10 cellular contexts compared by ENCODE assay signal in the genomic region with DNA sequence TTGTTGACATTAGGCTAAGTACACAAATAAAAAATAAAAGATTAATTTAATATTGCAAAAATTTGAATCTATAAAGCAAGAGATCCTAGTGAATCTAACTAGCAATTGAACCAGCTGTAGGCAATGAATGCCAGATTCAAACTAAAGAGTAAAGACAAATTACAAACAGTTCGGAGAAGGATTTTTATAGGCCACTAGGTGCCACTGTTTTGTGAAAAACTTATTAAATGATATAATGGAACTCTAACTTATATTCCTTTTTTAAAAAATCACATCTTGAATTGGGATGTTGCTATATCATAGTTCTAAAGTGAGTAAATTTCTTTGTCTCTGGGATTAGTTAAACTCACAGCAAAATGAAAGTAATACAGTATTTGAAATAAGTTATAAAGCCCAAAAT. TPM values are rescaled to one million over a fixed set of nuclear protein-coding genes. Genes with fewer than 3 reads are reported as not detected.
DNase-seq lines count a peak whose midpoint lies in the region; FAIRE-seq and TF ChIP-seq lines count a peak whose summit lies in the region.
"Had no signal": no experiment of that assay in that cellular context is flagged by ENCODE, and none has a peak within 500 bp of the region (broad histone marks: within the 10 kb centered on the region; RNA-seq: fewer than 3 reads in every experiment).

No MANE protein-coding gene starts in this region.

- 4% methylated on average over 1 of the region's 1 CpG for WGBS in liver

- POLR2A ChIA-PET in AG04450 (lab: Yijun Ruan, JAX): no interaction called here

- TF ChIP-seq CTCF in AG04450 (IDR thresholded peaks at IDR 0.05; ENCODE audit: low read depth, low read length) (peak; percentile 50), LNCAP (IDR thresholded peaks at IDR 0.05) (peak; percentile 56), liver (IDR thresholded peaks at IDR 0.05; ENCODE audit: low read depth, low read length, missing input control) (peak; percentile 56)

- H3K9me3 ChIP-seq in AG04450 (ENCODE audit: control insufficient read depth, insufficient read depth, low read length) (no peaks in the 10 kb centered on the region), liver (ENCODE audit: control insufficient read depth in 4 of 4, low read length in 3 of 4) (no peaks in the 10 kb centered on the region)

- CTCF ChIA-PET in AG04450 (lab: Charles Lee): interaction anchor here (0.6 to 3.8 kb wide), 8 partner anchors 9 to 296 kb away, joined by 3 to 16 read pairs (median 4); no protein-coding TSS in a partner anchor

- no peak for DNase-seq in AG04450 (ENCODE audit: low read depth, low spot score)
- peak; percentile 28 for DNase-seq in astrocyte of the hippocampus (ENCODE audit: low read depth, low spot score)
- no peak for DNase-seq in GM19238 (ENCODE audit: insufficient read length, low spot score)
- DNase-seq in activated effector memory CD4-positive, alpha-beta T cell treated with Interleukin-2 at 50 U/mL for 16 hours: no peak
- DNase-seq in NCI-H1048 (lab: John Stamatoyannopoulos, UW): no peak
- DNase-seq in GM12892 (ENCODE audit: insufficient read length): no peak
- DNase-seq: activated CD8-positive, alpha-beta memory T cell treated with anti-CD3 and anti-CD28 coated beads, Interleukin-2, amount 50 U/mL, for 4 hours; stimulated activated naive B cell treated with anti-CD40 and anti-IgM and Interleukin-4, amounts not matched to agents 10 μg/mL and 1 μg/mL and 100 μg/mL, for 72 hours had no signal

- H3K27ac ChIP-seq in AG04450 (ENCODE audit: low read depth, low read length): no peak overlapping the region
- no peak overlapping the region for H3K27ac ChIP-seq in liver (ENCODE audit: low read depth in 1 of 2, low read length in 2 of 2)

- no peaks in the 10 kb centered on the region for H3K4me1 ChIP-seq in liver (ENCODE audit: control insufficient read depth in 4 of 4, insufficient read depth in 4 of 4, low read length in 3 of 4)

- no peaks in the 10 kb centered on the region for H3K36me3 ChIP-seq in liver (ENCODE audit: control insufficient read depth in 4 of 4, insufficient read depth in 3 of 4, low read depth in 1 of 4, low read length in 3 of 4)

- H3K4me3 ChIP-seq in AG04450 (ENCODE audit: low read depth, low read length) (no peak overlapping the region), liver (ENCODE audit: low read depth in 1 of 3, low read length in 3 of 3) (no peak overlapping the region)

- TF ChIP-seq POLR2A in GM12892 (IDR thresholded peaks at IDR 0.05; ENCODE audit: low read depth, low read length): no peak

- FAIRE-seq in GM12892 (lab: Jason Lieb, UNC): no peak

- H3K27me3 ChIP-seq in AG04450 (ENCODE audit: control insufficient read depth, insufficient read depth, low read length): no peaks in the 10 kb centered on the region
- H3K27me3 ChIP-seq in liver (ENCODE audit: control insufficient read depth in 4 of 4, insufficient read depth in 4 of 4, low read length in 3 of 4): no peaks in the 10 kb centered on the region

- no peak overlapping the region for H3K9ac ChIP-seq in liver (ENCODE audit: low read depth in 1 of 2, low read length in 2 of 2)

- TF ChIP-seq RAD21 in liver (IDR thresholded peaks at IDR 0.05): peak; percentile 74 to 76

TF ChIP-seq in liver, 16 proteins besides CTCF, POLR2A, EP300 and RAD21:
- TF ChIP-seq FOXA2 (IDR thresholded peaks at IDR 0.05) (no peak), SP1 (IDR thresholded peaks at IDR 0.05) (no peak), EGR1 (IDR thresholded peaks at IDR 0.05; ENCODE audit: low read depth in 2 of 2) (no peak), HNF4A (conservative IDR thresholded peaks at IDR 0.05) (no peak), JUND (IDR thresholded peaks at IDR 0.05) (no peak), HNF4G (IDR thresholded peaks at IDR 0.05) (no peak), NR2F2 (IDR thresholded peaks at IDR 0.05) (no peak), RXRA (IDR thresholded peaks at IDR 0.05) (no peak), GABPA (IDR thresholded peaks at IDR 0.05 in 1 of 2, conservative IDR thresholded peaks at IDR 0.05 in 1 of 2) (no peak), TAF1 (conservative IDR thresholded peaks at IDR 0.05) (no peak), FOXA1 (IDR thresholded peaks at IDR 0.05) (no peak), YY1 (IDR thresholded peaks at IDR 0.05) (no peak)
- TF ChIP-seq, protein P1, sequence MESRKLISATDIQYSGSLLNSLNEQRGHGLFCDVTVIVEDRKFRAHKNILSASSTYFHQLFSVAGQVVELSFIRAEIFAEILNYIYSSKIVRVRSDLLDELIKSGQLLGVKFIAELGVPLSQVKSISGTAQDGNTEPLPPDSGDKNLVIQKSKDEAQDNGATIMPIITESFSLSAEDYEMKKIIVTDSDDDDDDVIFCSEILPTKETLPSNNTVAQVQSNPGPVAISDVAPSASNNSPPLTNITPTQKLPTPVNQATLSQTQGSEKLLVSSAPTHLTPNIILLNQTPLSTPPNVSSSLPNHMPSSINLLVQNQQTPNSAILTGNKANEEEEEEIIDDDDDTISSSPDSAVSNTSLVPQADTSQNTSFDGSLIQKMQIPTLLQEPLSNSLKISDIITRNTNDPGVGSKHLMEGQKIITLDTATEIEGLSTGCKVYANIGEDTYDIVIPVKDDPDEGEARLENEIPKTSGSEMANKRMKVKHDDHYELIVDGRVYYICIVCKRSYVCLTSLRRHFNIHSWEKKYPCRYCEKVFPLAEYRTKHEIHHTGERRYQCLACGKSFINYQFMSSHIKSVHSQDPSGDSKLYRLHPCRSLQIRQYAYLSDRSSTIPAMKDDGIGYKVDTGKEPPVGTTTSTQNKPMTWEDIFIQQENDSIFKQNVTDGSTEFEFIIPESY (IDR thresholded peaks at IDR 0.05): no peak
- TF ChIP-seq, protein P2, sequence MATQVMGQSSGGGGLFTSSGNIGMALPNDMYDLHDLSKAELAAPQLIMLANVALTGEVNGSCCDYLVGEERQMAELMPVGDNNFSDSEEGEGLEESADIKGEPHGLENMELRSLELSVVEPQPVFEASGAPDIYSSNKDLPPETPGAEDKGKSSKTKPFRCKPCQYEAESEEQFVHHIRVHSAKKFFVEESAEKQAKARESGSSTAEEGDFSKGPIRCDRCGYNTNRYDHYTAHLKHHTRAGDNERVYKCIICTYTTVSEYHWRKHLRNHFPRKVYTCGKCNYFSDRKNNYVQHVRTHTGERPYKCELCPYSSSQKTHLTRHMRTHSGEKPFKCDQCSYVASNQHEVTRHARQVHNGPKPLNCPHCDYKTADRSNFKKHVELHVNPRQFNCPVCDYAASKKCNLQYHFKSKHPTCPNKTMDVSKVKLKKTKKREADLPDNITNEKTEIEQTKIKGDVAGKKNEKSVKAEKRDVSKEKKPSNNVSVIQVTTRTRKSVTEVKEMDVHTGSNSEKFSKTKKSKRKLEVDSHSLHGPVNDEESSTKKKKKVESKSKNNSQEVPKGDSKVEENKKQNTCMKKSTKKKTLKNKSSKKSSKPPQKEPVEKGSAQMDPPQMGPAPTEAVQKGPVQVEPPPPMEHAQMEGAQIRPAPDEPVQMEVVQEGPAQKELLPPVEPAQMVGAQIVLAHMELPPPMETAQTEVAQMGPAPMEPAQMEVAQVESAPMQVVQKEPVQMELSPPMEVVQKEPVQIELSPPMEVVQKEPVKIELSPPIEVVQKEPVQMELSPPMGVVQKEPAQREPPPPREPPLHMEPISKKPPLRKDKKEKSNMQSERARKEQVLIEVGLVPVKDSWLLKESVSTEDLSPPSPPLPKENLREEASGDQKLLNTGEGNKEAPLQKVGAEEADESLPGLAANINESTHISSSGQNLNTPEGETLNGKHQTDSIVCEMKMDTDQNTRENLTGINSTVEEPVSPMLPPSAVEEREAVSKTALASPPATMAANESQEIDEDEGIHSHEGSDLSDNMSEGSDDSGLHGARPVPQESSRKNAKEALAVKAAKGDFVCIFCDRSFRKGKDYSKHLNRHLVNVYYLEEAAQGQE (IDR thresholded peaks at IDR 0.05): no peak
- TF ChIP-seq, protein P3, sequence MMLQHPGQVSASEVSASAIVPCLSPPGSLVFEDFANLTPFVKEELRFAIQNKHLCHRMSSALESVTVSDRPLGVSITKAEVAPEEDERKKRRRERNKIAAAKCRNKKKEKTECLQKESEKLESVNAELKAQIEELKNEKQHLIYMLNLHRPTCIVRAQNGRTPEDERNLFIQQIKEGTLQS (IDR thresholded peaks at IDR 0.05): no peak
- TF ChIP-seq, protein P4, sequence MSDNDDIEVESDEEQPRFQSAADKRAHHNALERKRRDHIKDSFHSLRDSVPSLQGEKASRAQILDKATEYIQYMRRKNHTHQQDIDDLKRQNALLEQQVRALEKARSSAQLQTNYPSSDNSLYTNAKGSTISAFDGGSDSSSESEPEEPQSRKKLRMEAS (IDR thresholded peaks at IDR 0.05): no peak

RNA-seq across cellular contexts. Expression of a gene that starts 39.1 kb away (rescaled TPM):
- polyA plus RNA-seq in AG04450 (2011; rRNA removed) (31.9 and 56.2 TPM in 2 replicates), liver (10 to 100 TPM in 1 of 2 donors, 1 to 10 TPM in 1; 8.9 to 38.7 TPM)
- 24.9 and 38.1 TPM in 2 replicates for polyA minus RNA-seq in AG04450 (2011; rRNA and poly(A)+ RNA removed)
- 10 to 100 TPM; 19.2 to 22.5 TPM for total RNA-seq in liver
- not detected for polyA plus RNA-seq in GM12892 (2012; ENCODE audit: missing spikeins)
